Comparison of ENCODE assay signal across 9 cellular contexts in genomic region chr14:94365624-94366023, GRCh38. TPM values are rescaled to one million over a fixed set of nuclear protein-coding genes. Genes with fewer than 3 reads are reported as not detected.
"Had no signal": no experiment of that assay in that cellular context is flagged by ENCODE, and none has a peak within 500 bp of the region (broad histone marks: within the 10 kb centered on the region; RNA-seq: fewer than 3 reads in every experiment).

No MANE protein-coding gene starts in this region.

- H3K4me3 ChIP-seq: GM12878 had no signal

- DNase-seq: GDM1, GF-D8 had no signal

- FAIRE-seq: G401.6, GM12878, GM12891, GM12892, GM18507, GM19239 had no signal

RNA-seq across cellular contexts. Expression of gene SERPINA2, which starts 0.9 kb away (rescaled TPM):
- total RNA-seq: G401, GM12878 had no signal
- polyA plus RNA-seq: GM12878 had no signal

RNA-seq across cellular contexts. Expression of gene SERPINA1, which starts 22.8 kb away (rescaled TPM):
- total RNA-seq: G401 had no signal

RNA-seq across cellular contexts. Expression of gene SERPINA6, which starts 42.5 kb away (rescaled TPM):
- total RNA-seq: G401 had no signal
